Comparison of ENCODE assay signal across 30 cellular contexts in the genomic region with DNA sequence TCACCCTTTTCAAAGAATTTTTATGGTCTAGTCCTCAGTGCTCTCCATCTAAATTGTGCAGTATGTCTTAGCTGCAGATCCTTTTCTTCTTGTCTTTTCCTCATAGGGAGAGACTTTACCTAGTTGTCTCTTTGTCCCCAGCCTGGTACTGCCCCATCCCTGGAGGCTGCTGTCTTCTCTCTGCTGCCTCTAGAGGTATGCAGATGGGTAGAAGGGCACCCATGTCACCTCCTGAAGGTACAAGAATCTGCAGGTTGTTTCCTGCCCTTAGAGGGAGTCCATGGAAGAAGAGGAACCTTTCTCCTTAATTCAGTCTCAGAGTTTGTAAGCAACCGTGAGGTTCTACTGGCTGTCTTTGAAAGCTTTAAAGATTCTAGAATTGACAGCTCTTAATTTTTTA. TPM values are rescaled to one million over a fixed set of nuclear protein-coding genes. Genes with fewer than 3 reads are reported as not detected.
DNase-seq lines count a peak whose midpoint lies in the region; TF ChIP-seq lines count a peak whose summit lies in the region.
"Had no signal": no experiment of that assay in that cellular context is flagged by ENCODE, and none has a peak within 500 bp of the region (broad histone marks: within the 10 kb centered on the region; RNA-seq: fewer than 3 reads in every experiment).

No MANE protein-coding gene starts in this region.

- H3K4me1 Mint-ChIP-seq in HFFc6 (ENCODE audit: low read depth), result peaks cover 27% of the 10 kb centered on the region
- H3K4me1 Mint-ChIP-seq: memory B cell; neural progenitor cell; stimulated activated effector memory CD8-positive, alpha-beta T cell treated with anti-CD3 and anti-CD28 coated beads, Interleukin-12 subunit alpha, Interleukin-12 subunit beta, amount 100 ng/mL, for 72 hours had no signal

- H3K14ac ChIP-seq in mesenchymal stem cell (ENCODE audit: low read length in 2 of 2), result no peak overlapping the region

- H3K36me3 Mint-ChIP-seq in HFFc6 (ENCODE audit: low read depth), result peaks cover 5% of the 10 kb centered on the region; the same call in 1 of the 2 replicates

- no peak overlapping the region for H4K91ac ChIP-seq in mesenchymal stem cell (ENCODE audit: low read length)

- no peak overlapping the region for H3K18ac ChIP-seq in mesenchymal stem cell (ENCODE audit: low read depth in 1 of 2, low read length in 2 of 2)

- no peak overlapping the region for H3K4me3 Mint-ChIP-seq in HFFc6
- H3K4me3 Mint-ChIP-seq: activated B cell treated with CpG ODN at 0.5 μM for 24 hours; activated naive CD8-positive, alpha-beta T cell treated with anti-CD3 and anti-CD28 coated beads, Interleukin-2, amount 50 U/mL, for 24 hours; activated T-cell treated with anti-CD3 and anti-CD28 coated beads, Interleukin-2, amount 50 U/mL, for 4 hours; memory B cell; neural progenitor cell; stimulated activated effector memory CD8-positive, alpha-beta T cell treated with anti-CD3 and anti-CD28 coated beads, Interleukin-12 subunit alpha, Interleukin-12 subunit beta, amount 100 ng/mL, for 72 hours had no signal

- no peak for TF ChIP-seq POLR2A in thyroid gland (IDR thresholded peaks at IDR 0.05)

- H3K4me2 ChIP-seq in mesenchymal stem cell (ENCODE audit: low read length, poor library complexity, severe bottlenecking), result no peak overlapping the region
- H3K4me2 ChIP-seq: neural progenitor cell had no signal

- no peak overlapping the region for H2AFZ ChIP-seq in mesenchymal stem cell (ENCODE audit: low read depth, low read length)
- H2AFZ ChIP-seq: GM23248, neural progenitor cell had no signal

- H3K4ac ChIP-seq in mesenchymal stem cell (ENCODE audit: low read depth in 1 of 2, low read length in 2 of 2), result no peak overlapping the region

- H3K27me3 ChIP-seq in mesenchymal stem cell (ENCODE audit: control insufficient read depth in 1 of 2, insufficient read depth in 1 of 2, low read length in 2 of 2), result no peaks in the 10 kb centered on the region
- no peaks in the 10 kb centered on the region for H3K27me3 ChIP-seq in thyroid gland
- H3K27me3 ChIP-seq: left lung, neural progenitor cell, pancreas, SJSA1, upper lobe of left lung had no signal

- H3K27ac ChIP-seq in mesenchymal stem cell (ENCODE audit: low read length, poor library complexity, severe bottlenecking), result no peak overlapping the region
- H3K27ac ChIP-seq in thyroid gland, result no peak overlapping the region
- H3K27ac ChIP-seq: C4-2B, coronary artery, GM23248, left lung, neural progenitor cell, pancreas, SJSA1, upper lobe of left lung had no signal

- DNase-seq in HFFc6 (no peak), RPMI8226 (peak; percentile 11), mesenchymal stem cell (no peak), HUDEP-2 (lab: John Stamatoyannopoulos, UW; ENCODE audit: unreplicated experiment in 76 of 76) (no peak), thyroid gland (no peak), G401 (ENCODE audit: low spot score) (no peak)
- DNase-seq: activated B cell treated with CpG ODN at 0.5 μM for 24 hours; activated CD4-positive, alpha-beta T cell treated with anti-CD3 and anti-CD28 coated beads, Interleukin-2, amount 50 U/mL, for 1 hour; activated naive CD8-positive, alpha-beta T cell treated with anti-CD3 and anti-CD28 coated beads, Interleukin-2, amount 50 U/mL, for 24 hours; activated T-cell treated with anti-CD3 and anti-CD28 coated beads, Interleukin-2, amount 50 U/mL, for 4 hours; caudate nucleus; effector memory CD4-positive, alpha-beta T cell; EL; erythroblast; GM23248; Kasumi-1; left lung; MV-4-11; NCI-H1436 treated with DMSO at 0.1 percent for 48 hours; NCI-H345; pancreas; substantia nigra; upper lobe of left lung had no signal

- no peak overlapping the region for H3K4me3 ChIP-seq in mesenchymal stem cell (ENCODE audit: insufficient read depth in 1 of 2, low read depth in 1 of 2, low read length in 2 of 2)
- no peak overlapping the region for H3K4me3 ChIP-seq in thyroid gland (replicated peaks in 1 of 3)
- H3K4me3 ChIP-seq: coronary artery, GM23248, left lung, neural progenitor cell, pancreas, SJSA1, upper lobe of left lung had no signal

- no peak overlapping the region for H2BK15ac ChIP-seq in mesenchymal stem cell (ENCODE audit: low read depth, poor library complexity, severe bottlenecking)

- H3K23ac ChIP-seq in mesenchymal stem cell (ENCODE audit: low read length in 2 of 2), result no peak overlapping the region

- H3K9ac ChIP-seq in mesenchymal stem cell (ENCODE audit: low read length), result no peak overlapping the region
- H3K9ac ChIP-seq: GM23248, neural progenitor cell had no signal

- no peak overlapping the region for H4K8ac ChIP-seq in mesenchymal stem cell (ENCODE audit: low read length)

- intact Hi-C loops in thyroid gland (cut with DNase I), result no loop called here

- H3K36me3 ChIP-seq in mesenchymal stem cell (ENCODE audit: control insufficient read depth in 1 of 2, insufficient read depth in 2 of 2, low read depth in 1 of 2, low read length in 2 of 2) (peaks cover 6 to 15% of the 10 kb centered on the region in 2 experiments), thyroid gland (peaks cover 0 to 4% of the 10 kb centered on the region in 2 donors)
- H3K36me3 ChIP-seq: pancreas had no signal

- 0 out of 2 replicates have a peak overlapping the region, but pooled peaks have one; percentile 19 for H3K27ac Mint-ChIP-seq in HFFc6
- H3K27ac Mint-ChIP-seq: activated B cell treated with CpG ODN at 0.5 μM for 24 hours; activated naive CD8-positive, alpha-beta T cell treated with anti-CD3 and anti-CD28 coated beads, Interleukin-2, amount 50 U/mL, for 24 hours; memory B cell; neural progenitor cell; stimulated activated effector memory CD8-positive, alpha-beta T cell treated with anti-CD3 and anti-CD28 coated beads, Interleukin-12 subunit alpha, Interleukin-12 subunit beta, amount 100 ng/mL, for 72 hours had no signal

- H3K79me1 ChIP-seq in mesenchymal stem cell (replicated peaks; ENCODE audit: low read length, poor library complexity, severe bottlenecking), result peaks cover 7% of the 10 kb centered on the region

- in situ Hi-C loops in G401 (cut with HindIII; ENCODE audit: low sequenced_read_pairs), result no loop called here

- peak overlapping the region; percentile 64 for H2AK5ac ChIP-seq in mesenchymal stem cell (ENCODE audit: low read length, severe bottlenecking)

- no peaks in the 10 kb centered on the region for H3K9me3 ChIP-seq in mesenchymal stem cell (ENCODE audit: control insufficient read depth, low read length)
- H3K9me3 ChIP-seq in thyroid gland, result no peaks in the 10 kb centered on the region
- H3K9me3 ChIP-seq: left lung, pancreas, SJSA1, upper lobe of left lung had no signal

- no peak overlapping the region for H2BK5ac ChIP-seq in mesenchymal stem cell (ENCODE audit: low read depth, low read length, poor library complexity, severe bottlenecking)

- WGBS in mesenchymal stem cell, result 86% methylated on average over 1 of the region's 1 CpG
- 96 to 100% methylated on average over 1 of the region's 1 CpG for WGBS in thyroid gland, 2 donors

- H2BK12ac ChIP-seq in mesenchymal stem cell (ENCODE audit: low read length in 2 of 2), result no peak overlapping the region

- no peak overlapping the region for H2BK120ac ChIP-seq in mesenchymal stem cell (ENCODE audit: low read depth, low read length)

- H3K27me3 Mint-ChIP-seq in HFFc6 (ENCODE audit: insufficient read depth), result no peaks in the 10 kb centered on the region
- H3K27me3 Mint-ChIP-seq: activated B cell treated with CpG ODN at 0.5 μM for 24 hours; activated naive CD8-positive, alpha-beta T cell treated with anti-CD3 and anti-CD28 coated beads, Interleukin-2, amount 50 U/mL, for 24 hours; memory B cell had no signal

- H3K9me3 Mint-ChIP-seq in HFFc6, result no peaks in the 10 kb centered on the region
- H3K9me3 Mint-ChIP-seq: activated B cell treated with CpG ODN at 0.5 μM for 24 hours; activated naive CD8-positive, alpha-beta T cell treated with anti-CD3 and anti-CD28 coated beads, Interleukin-2, amount 50 U/mL, for 24 hours; activated T-cell treated with anti-CD3 and anti-CD28 coated beads, Interleukin-2, amount 50 U/mL, for 4 hours; memory B cell; neural progenitor cell; stimulated activated effector memory CD8-positive, alpha-beta T cell treated with anti-CD3 and anti-CD28 coated beads, Interleukin-12 subunit alpha, Interleukin-12 subunit beta, amount 100 ng/mL, for 72 hours had no signal

- H3K4me1 ChIP-seq in mesenchymal stem cell (ENCODE audit: control insufficient read depth, insufficient read depth, low read depth, low read length) (no peaks in the 10 kb centered on the region), thyroid gland (no peaks in the 10 kb centered on the region)
- H3K4me1 ChIP-seq: left lung, neural progenitor cell, pancreas, SJSA1, upper lobe of left lung had no signal

- TF ChIP-seq CTCF in GM12872 (IDR thresholded peaks at IDR 0.05; ENCODE audit: insufficient read depth, low read depth, low read length) (peak; percentile 20; the same call in 1 of the 3 replicates), HFFc6 (IDR thresholded peaks at IDR 0.05) (peak; percentile 24; the same call in 1 of the 2 replicates), thyroid gland (IDR thresholded peaks at IDR 0.05) (no peak)

RNA-seq across cellular contexts. Expression of gene CRLS1, which starts 16.4 kb away (rescaled TPM):
- total RNA-seq in HFFc6 (2021; fragmentation: NEBNext Ultra II Directional; extraction: Animal tissue kit (Norgen Biotek cat#: 25700)), result 10 to 100 TPM; 30.0 to 39.9 (median 36.9) TPM
- polyA plus RNA-seq in mesenchymal stem cell (2013, experiment 1 of 2), result 39.4 TPM
- 39.3 TPM for polyA plus RNA-seq in mesenchymal stem cell (2013, experiment 2 of 2)
- total RNA-seq in thyroid gland, result 10 to 100 TPM; 45.6 to 57.3 (median 52.0) TPM
- 50.6 and 74.0 TPM in 2 replicates for total RNA-seq in G401 (2014; rRNA removed; shearing (Covaris generic))

RNA-seq across cellular contexts. Expression of gene MCM8, which starts 39.1 kb away (rescaled TPM):
- total RNA-seq in HFFc6 (2021; fragmentation: NEBNext Ultra II Directional; extraction: Animal tissue kit (Norgen Biotek cat#: 25700)), result 10 to 100 TPM in 5 of 6 experiments, 1 to 10 TPM in 1; 7.6 to 14.2 (median 13.8) TPM
- polyA plus RNA-seq in mesenchymal stem cell (2013, experiment 1 of 2), result 3.2 TPM
- 3.2 TPM for polyA plus RNA-seq in mesenchymal stem cell (2013, experiment 2 of 2)
- total RNA-seq in thyroid gland, result 1 to 10 TPM; 3.9 to 5.2 (median 4.5) TPM
- 12.2 and 27.0 TPM in 2 replicates for total RNA-seq in G401 (2014; rRNA removed; shearing (Covaris generic))

RNA-seq across cellular contexts. Expression of gene TRMT6, which starts 39.2 kb away (rescaled TPM):
- 10 to 100 TPM; 15.2 to 19.8 (median 18.0) TPM for total RNA-seq in HFFc6 (2021; fragmentation: NEBNext Ultra II Directional; extraction: Animal tissue kit (Norgen Biotek cat#: 25700))
- polyA plus RNA-seq in mesenchymal stem cell (2013, experiment 1 of 2), result 11.9 TPM
- polyA plus RNA-seq in mesenchymal stem cell (2013, experiment 2 of 2), result 12.2 TPM
- total RNA-seq in thyroid gland, result 1 to 10 TPM; 6.6 to 9.0 (median 8.8) TPM
- 12.7 and 15.9 TPM in 2 replicates for total RNA-seq in G401 (2014; rRNA removed; shearing (Covaris generic))

Comparison
In these comparisons a context has a peak if more than half of its experiments do, and no peak if none do; other contexts are left out.
1. CTCF ChIP-seq: peak in GM12872 (single experiment) and HFFc6 (single experiment); none in thyroid gland (0 of 6).